2 cellular contexts compared by ENCODE assay signal in the genomic region with DNA sequence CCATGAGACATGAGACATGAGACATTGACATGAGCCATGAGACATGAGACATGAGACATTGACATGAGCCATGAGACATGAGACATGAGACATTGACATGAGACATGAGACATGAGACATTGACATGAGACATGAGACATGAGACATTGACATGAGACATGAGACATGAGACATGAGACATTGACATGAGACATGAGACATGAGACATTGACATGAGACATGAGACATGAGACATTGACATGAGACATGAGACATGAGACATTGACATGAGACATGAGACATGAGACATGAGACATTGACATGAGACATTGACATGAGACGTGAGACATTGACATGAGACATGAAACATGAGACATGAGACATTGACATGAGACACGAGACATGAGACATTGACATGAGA. TPM values are rescaled to one million over a fixed set of nuclear protein-coding genes. Genes with fewer than 3 reads are reported as not detected.
"Had no signal": no experiment of that assay in that cellular context is flagged by ENCODE, and none has a peak within 500 bp of the region (broad histone marks: within the 10 kb centered on the region; RNA-seq: fewer than 3 reads in every experiment).

No MANE protein-coding gene starts in this region.

RNA-seq across cellular contexts. Expression of gene INHBB, which starts 45.4 kb away (rescaled TPM):
- total RNA-seq: naive thymus-derived CD4-positive, alpha-beta T cell; progenitor cell of endocrine pancreas had no signal
- polyA plus RNA-seq: naive thymus-derived CD4-positive, alpha-beta T cell had no signal
